25 cellular contexts compared by ENCODE assay signal in genomic region chr11:92880391-92880790, GRCh38.
DNase-seq lines count a peak whose midpoint lies in the region; ATAC-seq and TF ChIP-seq lines count a peak whose summit lies in the region.
"Had no signal": no experiment of that assay in that cellular context is flagged by ENCODE, and none has a peak within 500 bp of the region (broad histone marks: within the 10 kb centered on the region; RNA-seq: fewer than 3 reads in every experiment).

No MANE protein-coding gene starts in this region.

- H3K27ac Mint-ChIP-seq in MCF 10A (ENCODE audit: low read depth, unreplicated experiment), result no peak overlapping the region
- no peak overlapping the region for H3K27ac Mint-ChIP-seq in T-helper 2 cell treated with Interferon-gamma antibody and Interleukin-4, amounts not matched to agents 5 μg/mL and 100 μg/mL, for 36 hours
- H3K27ac Mint-ChIP-seq: activated T-cell treated with anti-CD3 and anti-CD28 coated beads, Interleukin-2, amount 50 U/mL, for 24 hours; stimulated activated naive B cell treated with anti-CD40 and anti-IgM and Interleukin-4, amounts not matched to agents 10 μg/mL and 1 μg/mL and 100 μg/mL, for 72 hours had no signal

- ATAC-seq in SK-N-SH treated with all-trans-retinoic acid at 6 μM for 48 hours (peak; percentile 43; the same call in 2 of the 3 replicates), omental fat pad (ENCODE audit: low FRiP score) (no peak)
- ATAC-seq: K562; psoas muscle; stimulated activated naive B cell treated with anti-CD40 and anti-IgM and Interleukin-4, amounts not matched to agents 10 μg/mL and 1 μg/mL and 100 μg/mL, for 72 hours had no signal

- H3K4me1 Mint-ChIP-seq in MCF 10A (ENCODE audit: insufficient read depth, unreplicated experiment), result peaks cover 7% of the 10 kb centered on the region
- no peaks in the 10 kb centered on the region for H3K4me1 Mint-ChIP-seq in T-helper 2 cell treated with Interferon-gamma antibody and Interleukin-4, amounts not matched to agents 5 μg/mL and 100 μg/mL, for 36 hours (ENCODE audit: low read depth)
- H3K4me1 Mint-ChIP-seq: stimulated activated naive B cell treated with anti-CD40 and anti-IgM and Interleukin-4, amounts not matched to agents 10 μg/mL and 1 μg/mL and 100 μg/mL, for 72 hours had no signal

- peaks cover 14% of the 10 kb centered on the region for H3K4me1 ChIP-seq in mammary epithelial cell (ENCODE audit: insufficient read depth, low read length)
- H3K4me1 ChIP-seq: psoas muscle had no signal

- H3K36me3 ChIP-seq in mammary epithelial cell (ENCODE audit: insufficient read depth, low read length), result no peaks in the 10 kb centered on the region
- H3K36me3 ChIP-seq: thoracic aorta had no signal

- peak overlapping the region; percentile 34 for H3K4me2 ChIP-seq in mammary epithelial cell (ENCODE audit: insufficient read depth, low read depth, low read length)

- dilution Hi-C loops in mammary epithelial cell (cut with HindIII; ENCODE audit: low sequenced_read_pairs), result no loop called here

- POLR2A ChIA-PET in MCF 10A (lab: Yijun Ruan, JAX), result no interaction called here

- no peaks in the 10 kb centered on the region for H3K9me3 ChIP-seq in mammary epithelial cell (replicated peaks; ENCODE audit: insufficient read depth, low read length)
- H3K9me3 ChIP-seq: psoas muscle, thoracic aorta had no signal

- H3K27me3 Mint-ChIP-seq in MCF 10A (ENCODE audit: insufficient read depth, unreplicated experiment), result no peaks in the 10 kb centered on the region
- no peaks in the 10 kb centered on the region for H3K27me3 Mint-ChIP-seq in T-helper 2 cell treated with Interferon-gamma antibody and Interleukin-4, amounts not matched to agents 5 μg/mL and 100 μg/mL, for 36 hours (ENCODE audit: low read depth)
- H3K27me3 Mint-ChIP-seq: activated T-cell treated with anti-CD3 and anti-CD28 coated beads, Interleukin-2, amount 50 U/mL, for 24 hours; stimulated activated naive B cell treated with anti-CD40 and anti-IgM and Interleukin-4, amounts not matched to agents 10 μg/mL and 1 μg/mL and 100 μg/mL, for 72 hours had no signal

- no peak overlapping the region for H3K4me3 ChIP-seq in mammary epithelial cell (replicated peaks in 1 of 3; ENCODE audit: insufficient read depth in 1 of 3, low read depth in 2 of 3, low read length in 3 of 3)
- H3K4me3 ChIP-seq: K562, lung, psoas muscle, thoracic aorta had no signal

- no peaks in the 10 kb centered on the region for H3K27me3 ChIP-seq in mammary epithelial cell (ENCODE audit: insufficient read depth, low read length)

- no peak overlapping the region for H3K4me3 Mint-ChIP-seq in MCF 10A (ENCODE audit: unreplicated experiment)
- H3K4me3 Mint-ChIP-seq in T-helper 2 cell treated with Interferon-gamma antibody and Interleukin-4, amounts not matched to agents 5 μg/mL and 100 μg/mL, for 36 hours, result no peak overlapping the region
- H3K4me3 Mint-ChIP-seq: activated T-cell treated with anti-CD3 and anti-CD28 coated beads, Interleukin-2, amount 50 U/mL, for 24 hours; stimulated activated naive B cell treated with anti-CD40 and anti-IgM and Interleukin-4, amounts not matched to agents 10 μg/mL and 1 μg/mL and 100 μg/mL, for 72 hours had no signal

- BruUV-seq in mammary epithelial cell (replicated peaks; lab: Mats Ljungman, UMichigan) (no TSS peak), MCF 10A (replicated peaks; lab: Mats Ljungman, UMichigan) (no TSS peak)

- H3K79me2 ChIP-seq in mammary epithelial cell (ENCODE audit: insufficient read depth, low read length), result no peaks in the 10 kb centered on the region

- in situ Hi-C loops in mammary epithelial cell (cut with MboI; ENCODE audit: low sequenced_read_pairs in 2 of 2), result no loop called here

- no peak overlapping the region for H3K9ac ChIP-seq in mammary epithelial cell (ENCODE audit: insufficient read depth, low read length)

- CTCF ChIA-PET in mammary epithelial cell (lab: Charles Lee; ENCODE audit: low non-redundant PET) (no interaction called here), MCF 10A (lab: Yijun Ruan, JAX) (interaction anchor here (1.0 kb wide), 1 partner anchor 10 kb away, joined by 3 read pairs; no protein-coding TSS in a partner anchor)

- 13% methylated on average over 3 of the region's 3 CpGs for WGBS in mammary epithelial cell (ENCODE audit: low coverage, missing lambda C conversion rate)

- peak; percentile 77 for DNase-seq in mammary epithelial cell
- no peak for DNase-seq in MCF 10A (ENCODE audit: unreplicated experiment)
- DNase-seq in glomerular visceral epithelial cell (ENCODE audit: extremely low spot score), result peak; percentile 78
- DNase-seq in omental fat pad (ENCODE audit: low spot score), result no peak
- no peak for DNase-seq in medulla oblongata (ENCODE audit: extremely low spot score)
- no peak for DNase-seq in T-helper 2 cell treated with Interferon-gamma antibody and Interleukin-4, amounts not matched to agents 5 μg/mL and 100 μg/mL, for 36 hours (ENCODE audit: low spot score)
- no peak for DNase-seq in SIG-M5 treated with dmso at 0.1 percent for 504 hours (lab: John Stamatoyannopoulos, UW; ENCODE audit: unreplicated experiment)
- DNase-seq: activated CD4-positive, alpha-beta T cell treated with anti-CD3 and anti-CD28 coated beads for 1 hour; activated naive CD4-positive, alpha-beta T cell treated with Interleukin-2 at 50 U/mL for 16 hours; activated T-cell treated with anti-CD3 and anti-CD28 coated beads, Interleukin-2, amount 50 U/mL, for 24 hours; amygdala; C1 segment of cervical spinal cord; effector CD8-positive, alpha-beta T cell; erythroblast; hippocampal formation; NCI-H187 treated with DMSO at 0.1 percent for 48 hours; psoas muscle; small intestine; stimulated activated CD4-positive, alpha-beta T cell treated with anti-CD3 and anti-CD28 coated beads, Interleukin-2, amount 100 ng/mL, for 24 hours; stimulated activated naive B cell treated with anti-CD40 and anti-IgM and Interleukin-4, amounts not matched to agents 10 μg/mL and 1 μg/mL and 100 μg/mL, for 72 hours had no signal

- H4K20me1 ChIP-seq in mammary epithelial cell (ENCODE audit: insufficient read depth, low read length), result no peaks in the 10 kb centered on the region

- intact Hi-C loops in mammary epithelial cell (cut with micrococcal nuclease), result no loop called here
- intact Hi-C loops in MCF 10A (cut with micrococcal nuclease), result no loop called here

- H2AFZ ChIP-seq in mammary epithelial cell (ENCODE audit: low read depth, low read length), result peak overlapping the region; percentile 46

- H3K27ac ChIP-seq in mammary epithelial cell (ENCODE audit: insufficient read depth, low read depth, low read length), result no peak overlapping the region
- H3K27ac ChIP-seq: 22Rv1, psoas muscle, thoracic aorta had no signal

- TF ChIP-seq CTCF in mammary epithelial cell (conservative IDR thresholded peaks at IDR 0.05 in 1 of 2, IDR thresholded peaks at IDR 0.05 in 1 of 2; ENCODE audit: extremely low read depth in 1 of 2, insufficient read depth in 1 of 2, low read depth in 1 of 2, low read length in 2 of 2), result no peak
- TF ChIP-seq CTCF in MCF 10A (IDR thresholded peaks at IDR 0.05; ENCODE audit: unreplicated experiment), result no peak
- TF ChIP-seq CTCF in omental fat pad (IDR thresholded peaks at IDR 0.05), result no peak

- no peaks in the 10 kb centered on the region for H3K36me3 Mint-ChIP-seq in MCF 10A (ENCODE audit: insufficient read depth, unreplicated experiment)
- H3K36me3 Mint-ChIP-seq in T-helper 2 cell treated with Interferon-gamma antibody and Interleukin-4, amounts not matched to agents 5 μg/mL and 100 μg/mL, for 36 hours (ENCODE audit: low read depth), result no peaks in the 10 kb centered on the region
- H3K36me3 Mint-ChIP-seq: stimulated activated naive B cell treated with anti-CD40 and anti-IgM and Interleukin-4, amounts not matched to agents 10 μg/mL and 1 μg/mL and 100 μg/mL, for 72 hours had no signal

- H3K9me3 Mint-ChIP-seq in MCF 10A (ENCODE audit: unreplicated experiment), result no peaks in the 10 kb centered on the region
- H3K9me3 Mint-ChIP-seq in T-helper 2 cell treated with Interferon-gamma antibody and Interleukin-4, amounts not matched to agents 5 μg/mL and 100 μg/mL, for 36 hours, result no peaks in the 10 kb centered on the region
- H3K9me3 Mint-ChIP-seq: activated T-cell treated with anti-CD3 and anti-CD28 coated beads, Interleukin-2, amount 50 U/mL, for 24 hours; stimulated activated naive B cell treated with anti-CD40 and anti-IgM and Interleukin-4, amounts not matched to agents 10 μg/mL and 1 μg/mL and 100 μg/mL, for 72 hours had no signal

TF ChIP-seq in SK-N-SH treated with all-trans-retinoic acid at 6 μM for 48 hours, 23 proteins besides CTCF, POLR2A, EP300 and RAD21 (continues in another document):
- TF ChIP-seq PATZ1 (CRISPR knock-in tag; IDR thresholded peaks at IDR 0.05; ENCODE audit: borderline replicate concordance) (no peak), TOX (CRISPR knock-in tag; IDR thresholded peaks at IDR 0.05; ENCODE audit: borderline replicate concordance) (no peak), CREB5 (CRISPR knock-in tag; IDR thresholded peaks at IDR 0.05; ENCODE audit: low read depth) (no peak)

Comparison
In these comparisons a context has a peak if more than half of its experiments do, and no peak if none do; other contexts are left out.
1. DNase-seq: peak in mammary epithelial cell (single experiment) and glomerular visceral epithelial cell (single experiment); none in MCF 10A (single experiment), omental fat pad (single experiment), medulla oblongata (single experiment), T-helper 2 cell treated with Interferon-gamma antibody and Interleukin-4, amounts not matched to agents 5 μg/mL and 100 μg/mL, for 36 hours (single experiment) and SIG-M5 treated with dmso at 0.1 percent for 504 hours (single experiment).